In the genomic region with DNA sequence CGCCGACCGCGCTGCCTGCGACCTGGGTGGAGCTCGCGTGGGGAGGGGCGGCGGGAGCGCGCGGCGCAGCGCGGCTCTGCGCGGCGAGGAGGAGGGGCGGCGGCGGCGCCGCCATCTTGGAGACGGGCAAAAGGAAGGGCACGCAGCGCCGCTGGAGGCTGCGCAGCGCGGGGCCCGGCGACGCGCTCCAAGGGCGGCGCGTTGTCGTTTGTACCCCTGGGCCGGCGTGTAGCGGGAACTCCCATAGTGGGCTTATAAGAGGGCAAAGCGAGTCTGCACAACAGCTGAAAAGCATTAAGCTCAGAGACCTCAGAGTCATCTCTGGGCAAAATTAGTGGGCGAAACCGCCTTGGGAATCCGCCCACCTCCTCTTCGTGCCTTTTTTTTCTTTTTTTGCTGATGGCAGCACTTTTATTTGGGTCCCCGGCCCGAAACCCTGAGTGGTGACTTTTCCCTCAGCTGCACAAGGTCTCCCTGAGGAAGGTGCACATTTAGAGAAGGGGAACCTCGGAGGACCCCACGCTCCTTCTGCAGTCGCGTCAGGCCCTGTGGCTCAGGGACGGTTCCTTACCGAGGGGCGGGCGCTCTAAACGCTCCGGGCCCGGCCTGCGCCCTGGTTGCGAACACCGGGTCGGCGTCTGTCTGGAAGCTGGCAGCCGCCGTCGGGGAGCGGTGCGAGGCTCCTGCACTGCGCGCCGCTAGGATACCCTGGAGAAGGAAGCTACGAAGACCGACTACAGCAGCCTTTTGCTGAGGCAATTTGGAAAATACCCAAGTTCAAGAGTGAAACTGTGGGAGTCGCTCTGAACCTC, we compare ENCODE assay signal across 8 cellular contexts. TPM values are rescaled to one million over a fixed set of nuclear protein-coding genes. Genes with fewer than 3 reads are reported as not detected.
A peak's percentile ranks its signal among the peaks of the same experiment; 100 is the strongest.
DNase-seq lines count a peak whose midpoint lies in the region; TF ChIP-seq lines count a peak whose summit lies in the region.

No MANE protein-coding gene starts in this region.

- WGBS in GM23248 (ENCODE audit: low coverage in 1 of 2, low lambda C conversion rate in 2 of 2, missing lambda C conversion rate in 2 of 2), 2 experiments = 1% methylated on average over 47 to 63 of the region's 75 CpGs
- no CpG with 5 or more reads among the region's 75 CpGs for whole genome bisulfite sequencing in neuronal stem cell (ENCODE audit: extremely low coverage in 2 of 2, insufficient read length in 2 of 2, insufficient replicate concordance in 1 of 2), 2 donors

- H4K20me1 ChIP-seq in GM23248 (ENCODE audit: insufficient read depth) = peaks cover 3% of the 10 kb centered on the region; the same call in 1 of the 2 replicates

- no peak overlapping the region for H3K4ac ChIP-seq in neuronal stem cell (ENCODE audit: low read length)

- H3K79me1 ChIP-seq in neuronal stem cell (ENCODE audit: low read depth, low read length) = peaks cover 2% of the 10 kb centered on the region

- in situ Hi-C loops in GM23248 (cut with MboI) = no loop called here

- peaks cover 53% of the 10 kb centered on the region for H3K79me2 ChIP-seq in GM23248 (ENCODE audit: insufficient read depth)

- peaks cover 17% of the 10 kb centered on the region for H3F3A ChIP-seq in GM23248 (ENCODE audit: insufficient read depth)

- peak overlapping the region; percentile 92 for H3K4me2 ChIP-seq in GM23248 (ENCODE audit: unreplicated experiment)
- H3K4me2 ChIP-seq in neuronal stem cell (ENCODE audit: insufficient read depth, low read length, poor library complexity, severe bottlenecking) = peak overlapping the region; percentile 74

- no peak overlapping the region for H2BK12ac ChIP-seq in neuronal stem cell (ENCODE audit: low read length)

- no peak overlapping the region for H4K8ac ChIP-seq in neuronal stem cell (ENCODE audit: low read depth, low read length)

- DNase-seq in EH (ENCODE audit: low read depth) = peak; percentile 86
- peak; percentile 93 for DNase-seq in GM23248
- peak; percentile 94 to 95 for DNase-seq in Kasumi-1 (lab: John Stamatoyannopoulos, UW)
- peak; percentile 84 for DNase-seq in activated gamma-delta T cell treated with Interleukin-2 at 50 U/mL for 16 hours
- DNase-seq in foreskin melanocyte = peak; percentile 80
- peak; percentile 77 for DNase-seq in neuronal stem cell (ENCODE audit: low spot score)

- peak overlapping the region; percentile 79 for H2BK5ac ChIP-seq in neuronal stem cell (ENCODE audit: low read length)

- peak overlapping the region; percentile 31 for H3K18ac ChIP-seq in neuronal stem cell (ENCODE audit: low read length)

- no peak overlapping the region for H2BK120ac ChIP-seq in neuronal stem cell (ENCODE audit: low read depth, low read length)

- H3K27me3 ChIP-seq in GM23248 (replicated peaks; ENCODE audit: insufficient read depth) (no peaks in the 10 kb centered on the region), neuronal stem cell (ENCODE audit: control insufficient read depth in 3 of 3, insufficient read depth in 3 of 3, low read depth in 1 of 3, low read length in 3 of 3) (no peaks in the 10 kb centered on the region), subcutaneous abdominal adipose tissue (ENCODE audit: control insufficient read depth in 5 of 5, insufficient read depth in 4 of 5, low read length in 5 of 5) (no peaks in the 10 kb centered on the region)

- TF ChIP-seq POLR2A in Raji (IDR thresholded peaks at IDR 0.05; ENCODE audit: insufficient read depth, low read depth, low read length) = peak; percentile 83

- H3K9me3 ChIP-seq in GM23248 (ENCODE audit: low read depth) (no peaks in the 10 kb centered on the region), neuronal stem cell (replicated peaks in 1 of 2; ENCODE audit: control insufficient read depth in 2 of 2, insufficient read depth in 1 of 2, low read depth in 1 of 2, low read length in 2 of 2) (no peaks in the 10 kb centered on the region), subcutaneous abdominal adipose tissue (ENCODE audit: control insufficient read depth in 5 of 5, low read length in 5 of 5) (no peaks in the 10 kb centered on the region)

- H2BK15ac ChIP-seq in neuronal stem cell (ENCODE audit: low read length) = no peak overlapping the region

- H3K27ac ChIP-seq in GM23248 (peak overlapping the region; percentile 80), neuronal stem cell (replicated peaks; ENCODE audit: low read length) (peak overlapping the region; percentile 68), subcutaneous abdominal adipose tissue (ENCODE audit: low read depth, low read length) (peak overlapping the region; percentile 91)

- peak overlapping the region; percentile 72 for H2AK5ac ChIP-seq in neuronal stem cell (ENCODE audit: low read depth, low read length)

- peak overlapping the region; percentile 88 for H3K9ac ChIP-seq in GM23248
- H3K9ac ChIP-seq in neuronal stem cell (ENCODE audit: low read depth, low read length, poor library complexity) = peak overlapping the region; percentile 78
- peak overlapping the region; percentile 77 to 85 (median 81) for H3K9ac ChIP-seq in subcutaneous abdominal adipose tissue (ENCODE audit: low read length in 5 of 5)

- H3K23ac ChIP-seq in neuronal stem cell (ENCODE audit: low read depth, low read length, poor library complexity) = peak overlapping the region; percentile 45

- H3K36me3 ChIP-seq in GM23248 (ENCODE audit: low read depth) = no peaks in the 10 kb centered on the region
- H3K36me3 ChIP-seq in neuronal stem cell (replicated peaks in 1 of 2; ENCODE audit: control insufficient read depth in 2 of 2, insufficient read depth in 2 of 2, low read length in 2 of 2) = peaks cover 0 to 11% of the 10 kb centered on the region in 2 donors
- H3K36me3 ChIP-seq in subcutaneous abdominal adipose tissue (ENCODE audit: control insufficient read depth in 5 of 5, insufficient read depth in 5 of 5, low read length in 5 of 5) = no peaks in the 10 kb centered on the region

- H3K4me1 ChIP-seq in GM23248 (ENCODE audit: insufficient read depth) = peaks cover 17% of the 10 kb centered on the region
- peaks cover 0 to 2% of the 10 kb centered on the region in 2 donors for H3K4me1 ChIP-seq in neuronal stem cell (ENCODE audit: control insufficient read depth in 2 of 2, insufficient read depth in 1 of 2, low read depth in 1 of 2, low read length in 2 of 2)
- H3K4me1 ChIP-seq in subcutaneous abdominal adipose tissue (ENCODE audit: control insufficient read depth in 5 of 5, insufficient read depth in 5 of 5, low read length in 5 of 5) = peaks cover 0 to 35% (median 28%) of the 10 kb centered on the region in 5 donors

- no peaks in the 10 kb centered on the region for H3K9me2 ChIP-seq in GM23248 (ENCODE audit: insufficient read depth)

- H4K91ac ChIP-seq in neuronal stem cell (ENCODE audit: low read depth, low read length, poor library complexity) = no peak overlapping the region

- peak overlapping the region; percentile 97 for H2AFZ ChIP-seq in GM23248
- H2AFZ ChIP-seq in neuronal stem cell (ENCODE audit: low read length) = peak overlapping the region; percentile 84

- H3K4me3 ChIP-seq in GM23248 (peak overlapping the region; percentile 82), neuronal stem cell (ENCODE audit: low read length in 2 of 2) (peak overlapping the region; percentile 59 to 99), subcutaneous abdominal adipose tissue (ENCODE audit: low read depth in 1 of 5, low read length in 5 of 5) (peak overlapping the region; percentile 78 to 95 (median 93))

- peak overlapping the region; percentile 39 for H3K14ac ChIP-seq in neuronal stem cell (ENCODE audit: low read length)

RNA-seq across cellular contexts. Expression of a gene that starts 0.4 kb away (rescaled TPM):
- 52.2 and 53.7 TPM in 2 replicates for total RNA-seq in GM23248 (2014; rRNA removed; shearing (Covaris generic))
- polyA plus RNA-seq in GM23248 (2016; fragmentation: Nextera tagmentation; extraction: Ambion mirVana) = 45.6 and 47.9 TPM in 2 replicates
- 44.9 TPM for polyA plus RNA-seq in neuronal stem cell (2013, experiment 1 of 2)
- 43.8 TPM for polyA plus RNA-seq in neuronal stem cell (2013, experiment 2 of 2)

RNA-seq across cellular contexts. Expression of a gene that starts 19.5 kb away (rescaled TPM):
- total RNA-seq in GM23248 (2014; rRNA removed; shearing (Covaris generic)) = 19.3 and 23.6 TPM in 2 replicates
- polyA plus RNA-seq in GM23248 (2016; fragmentation: Nextera tagmentation; extraction: Ambion mirVana) = 44.2 and 55.0 TPM in 2 replicates
- polyA plus RNA-seq in neuronal stem cell (2013, experiment 1 of 2) = 50.7 TPM
- polyA plus RNA-seq in neuronal stem cell (2013, experiment 2 of 2) = 59.6 TPM

Comparison
In these comparisons a context has a peak if more than half of its experiments do, and no peak if none do; other contexts are left out.
1. Peak in every context shown above with its lines: DNase-seq, H3K4me3 ChIP-seq and H3K27ac ChIP-seq.